Comparison of ENCODE assay signal across 16 cellular contexts in the genomic region with DNA sequence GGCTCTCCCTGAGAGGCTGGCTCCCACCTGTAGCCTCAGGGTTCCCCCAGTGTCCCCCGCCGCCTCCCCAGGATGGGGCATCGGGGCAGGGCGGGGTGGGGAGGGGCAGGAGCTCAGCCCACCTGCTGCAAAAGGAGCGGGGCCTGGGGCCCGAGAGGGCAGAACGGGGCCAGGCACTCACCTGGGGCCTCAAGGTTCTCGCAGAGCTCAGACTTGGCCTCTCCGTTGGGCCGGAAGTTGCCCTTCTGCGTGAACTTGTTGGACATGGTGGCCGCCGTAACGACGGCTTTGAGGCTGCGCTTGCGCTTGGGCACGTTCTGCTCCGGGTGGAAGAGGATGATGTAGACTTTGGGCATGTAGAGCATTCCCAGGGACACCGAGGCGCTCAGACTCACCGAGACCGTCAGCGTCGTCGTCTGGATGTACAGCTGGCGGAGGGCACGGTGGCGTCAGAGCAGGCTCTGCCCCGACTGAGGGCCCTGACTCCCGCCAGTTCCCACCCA.
A peak's percentile ranks its signal among the peaks of the same experiment; 100 is the strongest.
DNase-seq lines count a peak whose midpoint lies in the region; ATAC-seq and TF ChIP-seq lines count a peak whose summit lies in the region.
"Had no signal": no experiment of that assay in that cellular context is flagged by ENCODE, and none has a peak within 500 bp of the region (broad histone marks: within the 10 kb centered on the region; RNA-seq: fewer than 3 reads in every experiment).

No MANE protein-coding gene starts in this region.

- no peak for ATAC-seq in activated CD8-positive, alpha-beta T cell treated with anti-CD3 and anti-CD28 coated beads for 36 hours
- no peak for ATAC-seq in activated CD8-positive, alpha-beta T cell treated with anti-CD3 and anti-CD28 coated beads, Interleukin-2, amount 10 ng/mL, durations not matched to agents 7 days and 5 days
- ATAC-seq in lower lobe of right lung: peak in 1 of 2 donors; percentile 3

- H3K9me3 ChIP-seq in WERI-Rb-1 (ENCODE audit: severe bottlenecking): peaks cover 7% of the 10 kb centered on the region
- no peaks in the 10 kb centered on the region for H3K9me3 ChIP-seq in lower lobe of right lung
- H3K9me3 ChIP-seq in spleen: peaks cover 0 to 4% (median 0%) of the 10 kb centered on the region in 8 donors
- H3K9me3 ChIP-seq: HAP-1 had no signal

- intact Hi-C loops in activated CD8-positive, alpha-beta T cell treated with anti-CD3 and anti-CD28 coated beads for 36 hours (cut with micrococcal nuclease): loop anchor here (5.0 to 10.0 kb wide), 2 partner anchors 173 to 256 kb away; no protein-coding TSS in a partner anchor
- intact Hi-C loops in lower lobe of right lung (cut with DNase I): no loop called here
- intact Hi-C loops in spleen (cut with DNase I; ENCODE audit: low total_unique reads): loop anchor here (2.0 kb wide), 1 partner anchor 259 kb away; no protein-coding TSS in a partner anchor

- peak overlapping the region; percentile 54 for H3K27ac ChIP-seq in WERI-Rb-1
- no peak overlapping the region for H3K27ac ChIP-seq in lower lobe of right lung
- H3K27ac ChIP-seq in spleen: no peak overlapping the region
- H3K27ac ChIP-seq: HL-60 had no signal

- CTCF ChIA-PET in activated CD8-positive, alpha-beta T cell treated with anti-CD3 and anti-CD28 coated beads for 36 hours (lab: Charles Lee): interaction anchor here (0.7 to 5.3 kb wide), 36 partner anchors 9 to 317 kb away, joined by 3 to 132 read pairs (median 4); a partner anchor contains a TSS
- CTCF ChIA-PET in activated CD8-positive, alpha-beta T cell treated with anti-CD3 and anti-CD28 coated beads, Interleukin-2, amount 10 ng/mL, durations not matched to agents 7 days and 5 days (lab: Charles Lee): interaction anchor here (0.6 to 8.8 kb wide), 19 partner anchors 9 to 317 kb away, joined by 3 to 158 read pairs (median 5); a partner anchor contains a TSS

- 77 to 91% (median 87%) methylated on average over 14 to 31 of the region's 31 CpGs for WGBS in spleen, 5 donors

- TF ChIP-seq CTCF in activated CD8-positive, alpha-beta T cell treated with anti-CD3 and anti-CD28 coated beads for 36 hours (IDR thresholded peaks at IDR 0.05): peak; percentile 44
- TF ChIP-seq CTCF in WERI-Rb-1 (IDR thresholded peaks at IDR 0.05; ENCODE audit: low read depth, low read length): no peak
- peak; percentile 20 for TF ChIP-seq CTCF in lower lobe of right lung (IDR thresholded peaks at IDR 0.05)
- peak in 6 of 11 experiments; percentile 10 to 52 (median 33) for TF ChIP-seq CTCF in spleen (IDR thresholded peaks at IDR 0.05 in 8 of 11, conservative IDR thresholded peaks at IDR 0.05 in 3 of 11)

- H3K36me3 Mint-ChIP-seq in activated CD8-positive, alpha-beta T cell treated with anti-CD3 and anti-CD28 coated beads for 36 hours (ENCODE audit: low read depth): no peaks in the 10 kb centered on the region
- no peaks in the 10 kb centered on the region for H3K36me3 Mint-ChIP-seq in activated CD8-positive, alpha-beta T cell treated with anti-CD3 and anti-CD28 coated beads, Interleukin-2, amount 10 ng/mL, durations not matched to agents 7 days and 5 days (ENCODE audit: low read depth)
- H3K36me3 Mint-ChIP-seq: activated naive CD8-positive, alpha-beta T cell; CD4-positive, CD25-positive, alpha-beta regulatory T cell; stimulated activated effector memory CD8-positive, alpha-beta T cell treated with anti-CD3 and anti-CD28 coated beads, Interleukin-12 subunit alpha, Interleukin-12 subunit beta, amount 100 ng/mL, for 72 hours had no signal

- H3K4me1 ChIP-seq in lower lobe of right lung (no peaks in the 10 kb centered on the region), spleen (no peaks in the 10 kb centered on the region)
- H3K4me1 ChIP-seq: HAP-1 had no signal

- H3K9me3 Mint-ChIP-seq in activated CD8-positive, alpha-beta T cell treated with anti-CD3 and anti-CD28 coated beads for 36 hours: no peaks in the 10 kb centered on the region
- no peaks in the 10 kb centered on the region for H3K9me3 Mint-ChIP-seq in activated CD8-positive, alpha-beta T cell treated with anti-CD3 and anti-CD28 coated beads, Interleukin-2, amount 10 ng/mL, durations not matched to agents 7 days and 5 days (ENCODE audit: insufficient read depth)
- H3K9me3 Mint-ChIP-seq: effector memory CD8-positive, alpha-beta T cell; stimulated activated effector memory CD8-positive, alpha-beta T cell treated with anti-CD3 and anti-CD28 coated beads, Interleukin-12 subunit alpha, Interleukin-12 subunit beta, amount 100 ng/mL, for 72 hours had no signal

- H3K4me3 ChIP-seq in WERI-Rb-1 (ENCODE audit: low read depth, low read length) (no peak overlapping the region), lower lobe of right lung (no peak overlapping the region), spleen (no peak overlapping the region)
- H3K4me3 ChIP-seq: HAP-1 had no signal

- H3K27me3 ChIP-seq in WERI-Rb-1 (ENCODE audit: insufficient read depth, low read depth, severe bottlenecking): no peaks in the 10 kb centered on the region
- H3K27me3 ChIP-seq in lower lobe of right lung (ENCODE audit: low read depth): peaks cover under 1% of the 10 kb centered on the region
- peaks cover 0 to 29% (median 0%) of the 10 kb centered on the region in 7 donors for H3K27me3 ChIP-seq in spleen (replicated peaks in 1 of 7)

- no peak overlapping the region for H3K4me3 Mint-ChIP-seq in activated CD8-positive, alpha-beta T cell treated with anti-CD3 and anti-CD28 coated beads for 36 hours
- no peak overlapping the region for H3K4me3 Mint-ChIP-seq in activated CD8-positive, alpha-beta T cell treated with anti-CD3 and anti-CD28 coated beads, Interleukin-2, amount 10 ng/mL, durations not matched to agents 7 days and 5 days
- H3K4me3 Mint-ChIP-seq: activated naive CD8-positive, alpha-beta T cell; CD4-positive, CD25-positive, alpha-beta regulatory T cell; effector memory CD8-positive, alpha-beta T cell; stimulated activated effector memory CD8-positive, alpha-beta T cell treated with anti-CD3 and anti-CD28 coated beads, Interleukin-12 subunit alpha, Interleukin-12 subunit beta, amount 100 ng/mL, for 72 hours had no signal

- DNase-seq in activated CD8-positive, alpha-beta T cell treated with anti-CD3 and anti-CD28 coated beads for 36 hours: no peak
- no peak for DNase-seq in activated CD8-positive, alpha-beta T cell treated with anti-CD3 and anti-CD28 coated beads, Interleukin-2, amount 10 ng/mL, durations not matched to agents 7 days and 5 days
- DNase-seq in WERI-Rb-1: no peak
- no peak for DNase-seq in lower lobe of right lung
- no peak for DNase-seq in spleen
- no peak for DNase-seq in HuH-7.5 (ENCODE audit: low spot score)
- no peak for DNase-seq in NCI-H128 (lab: John Stamatoyannopoulos, UW; ENCODE audit: unreplicated experiment)
- DNase-seq in NCI-H1694 (lab: John Stamatoyannopoulos, UW): no peak
- DNase-seq: NCI-H1436 treated with DMSO at 0.1 percent for 48 hours, NCI-H226 had no signal

- TF ChIP-seq POLR2A in spleen (IDR thresholded peaks at IDR 0.05): no peak

- H3K4me1 Mint-ChIP-seq in activated CD8-positive, alpha-beta T cell treated with anti-CD3 and anti-CD28 coated beads for 36 hours (ENCODE audit: low read depth): no peaks in the 10 kb centered on the region
- no peaks in the 10 kb centered on the region for H3K4me1 Mint-ChIP-seq in activated CD8-positive, alpha-beta T cell treated with anti-CD3 and anti-CD28 coated beads, Interleukin-2, amount 10 ng/mL, durations not matched to agents 7 days and 5 days (ENCODE audit: low read depth)
- H3K4me1 Mint-ChIP-seq: CD4-positive, CD25-positive, alpha-beta regulatory T cell had no signal

- H3K27me3 Mint-ChIP-seq in activated CD8-positive, alpha-beta T cell treated with anti-CD3 and anti-CD28 coated beads for 36 hours: no peaks in the 10 kb centered on the region
- H3K27me3 Mint-ChIP-seq in activated CD8-positive, alpha-beta T cell treated with anti-CD3 and anti-CD28 coated beads, Interleukin-2, amount 10 ng/mL, durations not matched to agents 7 days and 5 days (ENCODE audit: low read depth): peaks cover 3% of the 10 kb centered on the region
- H3K27me3 Mint-ChIP-seq: activated naive CD8-positive, alpha-beta T cell had no signal

- POLR2A ChIA-PET in activated CD8-positive, alpha-beta T cell treated with anti-CD3 and anti-CD28 coated beads for 36 hours (lab: Charles Lee): no interaction called here
- POLR2A ChIA-PET in activated CD8-positive, alpha-beta T cell treated with anti-CD3 and anti-CD28 coated beads, Interleukin-2, amount 10 ng/mL, durations not matched to agents 7 days and 5 days (lab: Charles Lee): interaction anchor here (1.0 to 1.6 kb wide), 3 partner anchors 11 to 317 kb away, joined by 3 to 8 read pairs (median 5); a partner anchor contains a TSS

- H3K36me3 ChIP-seq in WERI-Rb-1: peaks cover 29% of the 10 kb centered on the region
- no peaks in the 10 kb centered on the region for H3K36me3 ChIP-seq in lower lobe of right lung
- H3K36me3 ChIP-seq in spleen: no peaks in the 10 kb centered on the region
- H3K36me3 ChIP-seq: HAP-1 had no signal

- no peak overlapping the region for H3K27ac Mint-ChIP-seq in activated CD8-positive, alpha-beta T cell treated with anti-CD3 and anti-CD28 coated beads for 36 hours
- H3K27ac Mint-ChIP-seq in activated CD8-positive, alpha-beta T cell treated with anti-CD3 and anti-CD28 coated beads, Interleukin-2, amount 10 ng/mL, durations not matched to agents 7 days and 5 days: no peak overlapping the region
- H3K27ac Mint-ChIP-seq: activated naive CD8-positive, alpha-beta T cell; CD4-positive, CD25-positive, alpha-beta regulatory T cell; effector memory CD8-positive, alpha-beta T cell; stimulated activated effector memory CD8-positive, alpha-beta T cell treated with anti-CD3 and anti-CD28 coated beads, Interleukin-12 subunit alpha, Interleukin-12 subunit beta, amount 100 ng/mL, for 72 hours had no signal
